ENCODE assay signal across 1 cellular context in the genomic region with DNA sequence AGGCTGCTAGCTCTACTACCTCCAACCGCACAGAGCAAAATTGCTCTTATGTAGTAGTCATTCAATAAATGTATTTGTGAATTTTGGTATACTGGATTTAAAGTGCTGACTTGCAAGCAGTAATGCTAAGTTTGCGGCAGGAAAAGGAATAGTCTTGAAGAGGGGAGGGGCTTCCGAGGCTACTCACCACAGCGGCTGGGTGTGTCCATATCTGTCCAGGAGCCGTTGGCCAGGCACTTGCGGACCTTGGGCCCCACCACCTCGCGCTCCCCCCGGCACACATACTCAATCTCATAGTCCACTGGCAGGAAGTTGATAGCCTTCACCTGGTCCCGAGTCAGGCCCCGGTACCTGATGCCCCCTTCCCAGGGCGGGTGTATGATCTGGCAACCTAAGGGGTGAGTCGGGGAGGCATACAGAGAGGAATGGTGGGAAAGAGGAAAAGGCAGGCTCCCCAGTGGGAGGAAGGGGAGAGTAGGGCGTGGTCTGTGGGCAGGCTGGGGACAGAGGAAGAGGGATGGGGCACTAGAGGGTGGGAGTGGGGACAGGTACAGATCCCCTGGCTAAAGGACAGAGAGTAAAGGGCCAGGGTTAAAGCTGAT.
TF ChIP-seq lines count a peak whose summit lies in the region.

No MANE protein-coding gene starts in this region.

TF ChIP-seq in IMR-90, 13 proteins besides CTCF, POLR2A, EP300 and RAD21:
- TF ChIP-seq MAFK (IDR thresholded peaks at IDR 0.05; ENCODE audit: low read depth, low read length) (peak; percentile 17; the same call in 1 of the 2 replicates), CEBPB (IDR thresholded peaks at IDR 0.05; ENCODE audit: low read depth, low read length) (no peak)
TF ChIP-seq in IMR-90: peak in this region for 1.
